ENCODE assay signal across 1 cellular context in genomic region chr1:229411434-229412055, GRCh38.
TF ChIP-seq lines count a peak whose summit lies in the region.

No MANE protein-coding gene starts in this region.

TF ChIP-seq in IMR-90, 13 proteins besides CTCF, POLR2A, EP300 and RAD21 (continued from another document):
- TF ChIP-seq MXI1 (IDR thresholded peaks at IDR 0.05; ENCODE audit: borderline replicate concordance, low read depth, low read length), result no peak
- TF ChIP-seq RFX5 (IDR thresholded peaks at IDR 0.05; ENCODE audit: low read depth, low read length), result no peak
- TF ChIP-seq FOS (IDR thresholded peaks at IDR 0.05; ENCODE audit: low read depth, low read length), result no peak
- no peak for TF ChIP-seq MAZ (IDR thresholded peaks at IDR 0.05; ENCODE audit: borderline replicate concordance, low read depth, low read length)
